24 cellular contexts compared by ENCODE assay signal in genomic region chr17:76333673-76334505, GRCh38. TPM values are rescaled to one million over a fixed set of nuclear protein-coding genes. Genes with fewer than 3 reads are reported as not detected.
DNase-seq lines count a peak whose midpoint lies in the region; ATAC-seq, FAIRE-seq and TF ChIP-seq lines count a peak whose summit lies in the region.
"Had no signal": no experiment of that assay in that cellular context is flagged by ENCODE, and none has a peak within 500 bp of the region (broad histone marks: within the 10 kb centered on the region; RNA-seq: fewer than 3 reads in every experiment).

No MANE protein-coding gene starts in this region.

- FAIRE-seq in astrocyte (lab: Jason Lieb, UNC) = no peak
- FAIRE-seq: D721Med, GM12891, GM18507, H54 had no signal

- no peak for TF ChIP-seq POLR2A in sigmoid colon (IDR thresholded peaks at IDR 0.05)

- no peak overlapping the region for H3K14ac ChIP-seq in mesenchymal stem cell (ENCODE audit: low read length in 2 of 2)

- no peak overlapping the region for H2BK12ac ChIP-seq in mesenchymal stem cell (ENCODE audit: low read length in 2 of 2)

- H3K4ac ChIP-seq in mesenchymal stem cell (ENCODE audit: low read depth in 1 of 2, low read length in 2 of 2) = no peak overlapping the region

- H2BK120ac ChIP-seq in mesenchymal stem cell (ENCODE audit: low read depth, low read length) = no peak overlapping the region

- H3K27ac ChIP-seq in astrocyte (ENCODE audit: low read depth, low read length) (no peak overlapping the region), mesenchymal stem cell (ENCODE audit: low read length, poor library complexity, severe bottlenecking) (no peak overlapping the region), sigmoid colon (no peak overlapping the region), right atrium auricular region (no peak overlapping the region), left lung (peak overlapping the region in 1 of 2 donors; percentile 31)

- no peak overlapping the region for H3K18ac ChIP-seq in mesenchymal stem cell (ENCODE audit: low read depth in 1 of 2, low read length in 2 of 2)

- H3K36me3 ChIP-seq in astrocyte (ENCODE audit: insufficient read depth, low read length) = peaks cover 21% of the 10 kb centered on the region
- peaks cover 10 to 29% of the 10 kb centered on the region in 2 experiments for H3K36me3 ChIP-seq in mesenchymal stem cell (ENCODE audit: control insufficient read depth in 1 of 2, insufficient read depth in 2 of 2, low read depth in 1 of 2, low read length in 2 of 2)
- peaks cover 0 to 34% (median 7%) of the 10 kb centered on the region in 4 donors for H3K36me3 ChIP-seq in sigmoid colon
- H3K36me3 ChIP-seq in right atrium auricular region = peaks cover 30% of the 10 kb centered on the region
- peaks cover 0 to 31% of the 10 kb centered on the region in 2 donors for H3K36me3 ChIP-seq in left lung

- CTCF ChIA-PET in activated CD4-positive, alpha-beta T cell treated with anti-CD3 and anti-CD28 coated beads, Interleukin-2, amount 10 ng/mL, durations not matched to agents 7 days and 5 days (lab: Charles Lee) = interaction anchor here (0.7 to 1.0 kb wide), 3 partner anchors 19 to 287 kb away, joined by 3 to 6 read pairs (median 4); no protein-coding TSS in a partner anchor

- H2BK15ac ChIP-seq in mesenchymal stem cell (ENCODE audit: low read depth, poor library complexity, severe bottlenecking) = peak overlapping the region; percentile 16

- no peak for ATAC-seq in left lung
- ATAC-seq: CD8-positive, alpha-beta T cell had no signal

- no peaks in the 10 kb centered on the region for H3K9me3 Mint-ChIP-seq in activated CD4-positive, alpha-beta T cell treated with anti-CD3 and anti-CD28 coated beads, Interleukin-2, amount 10 ng/mL, durations not matched to agents 7 days and 5 days
- no peaks in the 10 kb centered on the region for H3K9me3 Mint-ChIP-seq in astrocyte (ENCODE audit: unreplicated experiment)
- H3K9me3 Mint-ChIP-seq: CD8-positive, alpha-beta T cell had no signal

- H2BK5ac ChIP-seq in mesenchymal stem cell (ENCODE audit: low read depth, low read length, poor library complexity, severe bottlenecking) = no peak overlapping the region

- no peak overlapping the region for H2AK5ac ChIP-seq in mesenchymal stem cell (ENCODE audit: low read length, severe bottlenecking)

- POLR2A ChIA-PET in activated CD4-positive, alpha-beta T cell treated with anti-CD3 and anti-CD28 coated beads, Interleukin-2, amount 10 ng/mL, durations not matched to agents 7 days and 5 days (lab: Charles Lee) = no interaction called here

- no peak overlapping the region for H3K23ac ChIP-seq in mesenchymal stem cell (ENCODE audit: low read length in 2 of 2)

- H3K79me2 ChIP-seq in astrocyte (ENCODE audit: insufficient read depth, low read length) = peaks cover 42% of the 10 kb centered on the region

- no peaks in the 10 kb centered on the region for H3K27me3 Mint-ChIP-seq in activated CD4-positive, alpha-beta T cell treated with anti-CD3 and anti-CD28 coated beads, Interleukin-2, amount 10 ng/mL, durations not matched to agents 7 days and 5 days
- no peaks in the 10 kb centered on the region for H3K27me3 Mint-ChIP-seq in astrocyte (ENCODE audit: low read depth, unreplicated experiment)

- H3K4me1 Mint-ChIP-seq in activated CD4-positive, alpha-beta T cell treated with anti-CD3 and anti-CD28 coated beads, Interleukin-2, amount 10 ng/mL, durations not matched to agents 7 days and 5 days = peaks cover 3% of the 10 kb centered on the region
- H3K4me1 Mint-ChIP-seq in astrocyte (ENCODE audit: low read depth, unreplicated experiment) = peaks cover 9% of the 10 kb centered on the region

- H3K27me3 ChIP-seq in astrocyte (ENCODE audit: insufficient read depth, low read length) (no peaks in the 10 kb centered on the region), mesenchymal stem cell (ENCODE audit: control insufficient read depth in 1 of 2, insufficient read depth in 1 of 2, low read length in 2 of 2) (no peaks in the 10 kb centered on the region), sigmoid colon (no peaks in the 10 kb centered on the region), right atrium auricular region (no peaks in the 10 kb centered on the region), left lung (no peaks in the 10 kb centered on the region)

- H4K20me1 ChIP-seq in astrocyte (ENCODE audit: insufficient read depth, low read length) = peaks cover 37% of the 10 kb centered on the region

- no peak overlapping the region for H3K4me2 ChIP-seq in astrocyte (ENCODE audit: low read length)
- H3K4me2 ChIP-seq in mesenchymal stem cell (ENCODE audit: low read length, poor library complexity, severe bottlenecking) = no peak overlapping the region

- WGBS in mesenchymal stem cell = 89% methylated on average over 10 of the region's 11 CpGs
- 90 to 93% methylated on average over 11 of the region's 11 CpGs for WGBS in sigmoid colon, 2 donors

- H3K4me3 Mint-ChIP-seq in activated CD4-positive, alpha-beta T cell treated with anti-CD3 and anti-CD28 coated beads, Interleukin-2, amount 10 ng/mL, durations not matched to agents 7 days and 5 days = no peak overlapping the region
- no peak overlapping the region for H3K4me3 Mint-ChIP-seq in astrocyte (ENCODE audit: unreplicated experiment)
- H3K4me3 Mint-ChIP-seq: CD8-positive, alpha-beta T cell had no signal

- DNase-seq in activated CD4-positive, alpha-beta T cell treated with anti-CD3 and anti-CD28 coated beads, Interleukin-2, amount 10 ng/mL, durations not matched to agents 7 days and 5 days = no peak
- DNase-seq in activated CD4-positive, alpha-beta T cell treated with anti-CD3 and anti-CD28 coated beads, Interleukin-2, amount 50 U/mL, for 48 hours = no peak
- DNase-seq in astrocyte (ENCODE audit: low read depth) = no peak
- no peak for DNase-seq in mesenchymal stem cell
- peak; percentile 18 for DNase-seq in sigmoid colon
- DNase-seq in UCSD-AML1 (lab: John Stamatoyannopoulos, UW; ENCODE audit: unreplicated experiment) = no peak
- DNase-seq in right atrium auricular region (ENCODE audit: low spot score) = no peak
- DNase-seq in left lung = no peak
- DNase-seq: CD8-positive, alpha-beta T cell; GDM1; Karpas-422; MM.1S; NCI-H1105; NCI-H1694; NCI-H2107; NCI-H446; NCI-H69; OCI-M1; RPMI8226; SIG-M5 had no signal

- H3K4me3 ChIP-seq in astrocyte (ENCODE audit: insufficient read depth, low read depth, low read length) = no peak overlapping the region
- H3K4me3 ChIP-seq in mesenchymal stem cell (ENCODE audit: insufficient read depth in 1 of 2, low read depth in 1 of 2, low read length in 2 of 2) = no peak overlapping the region
- no peak overlapping the region for H3K4me3 ChIP-seq in sigmoid colon
- H3K4me3 ChIP-seq in right atrium auricular region = no peak overlapping the region
- H3K4me3 ChIP-seq in left lung = no peak overlapping the region

- TF ChIP-seq CTCF in astrocyte (IDR thresholded peaks at IDR 0.05; ENCODE audit: insufficient read depth, low read depth, low read length) (no peak), sigmoid colon (IDR thresholded peaks at IDR 0.05) (no peak), right atrium auricular region (IDR thresholded peaks at IDR 0.05) (no peak), left lung (IDR thresholded peaks at IDR 0.05) (no peak)

- peaks cover 16% of the 10 kb centered on the region for H3K79me1 ChIP-seq in mesenchymal stem cell (replicated peaks; ENCODE audit: low read length, poor library complexity, severe bottlenecking)

- H3K9ac ChIP-seq in astrocyte (ENCODE audit: low read length) = no peak overlapping the region
- no peak overlapping the region for H3K9ac ChIP-seq in mesenchymal stem cell (ENCODE audit: low read length)

- intact Hi-C loops in sigmoid colon (cut with DNase I) = no loop called here
- intact Hi-C loops in left lung (cut with DNase I) = no loop called here

- H3K9me3 ChIP-seq in astrocyte (ENCODE audit: insufficient read depth, low read depth, low read length) = no peaks in the 10 kb centered on the region
- H3K9me3 ChIP-seq in mesenchymal stem cell (ENCODE audit: control insufficient read depth, low read length) = no peaks in the 10 kb centered on the region
- H3K9me3 ChIP-seq in sigmoid colon = no peaks in the 10 kb centered on the region
- H3K9me3 ChIP-seq in right atrium auricular region = no peaks in the 10 kb centered on the region
- no peaks in the 10 kb centered on the region for H3K9me3 ChIP-seq in left lung

- H3K36me3 Mint-ChIP-seq in activated CD4-positive, alpha-beta T cell treated with anti-CD3 and anti-CD28 coated beads, Interleukin-2, amount 10 ng/mL, durations not matched to agents 7 days and 5 days (ENCODE audit: low read depth) = peaks cover 14% of the 10 kb centered on the region
- peaks cover 8% of the 10 kb centered on the region for H3K36me3 Mint-ChIP-seq in astrocyte (ENCODE audit: low read depth, unreplicated experiment)

- no peak overlapping the region for H2AFZ ChIP-seq in astrocyte (ENCODE audit: low read depth, low read length)
- no peak overlapping the region for H2AFZ ChIP-seq in mesenchymal stem cell (ENCODE audit: low read depth, low read length)

- TF ChIP-seq EP300 in sigmoid colon (IDR thresholded peaks at IDR 0.05) = no peak

- H3K27ac Mint-ChIP-seq in activated CD4-positive, alpha-beta T cell treated with anti-CD3 and anti-CD28 coated beads, Interleukin-2, amount 10 ng/mL, durations not matched to agents 7 days and 5 days = peak overlapping the region; percentile 57
- peak overlapping the region; percentile 30 for H3K27ac Mint-ChIP-seq in astrocyte (ENCODE audit: unreplicated experiment)
- H3K27ac Mint-ChIP-seq: CD8-positive, alpha-beta T cell had no signal

- H4K8ac ChIP-seq in mesenchymal stem cell (ENCODE audit: low read length) = no peak overlapping the region

- no peak overlapping the region for H4K91ac ChIP-seq in mesenchymal stem cell (ENCODE audit: low read length)

- H3K4me1 ChIP-seq in astrocyte (ENCODE audit: insufficient read depth, low read length) (no peaks in the 10 kb centered on the region), mesenchymal stem cell (ENCODE audit: control insufficient read depth, insufficient read depth, low read depth, low read length) (peaks cover 4% of the 10 kb centered on the region), sigmoid colon (peaks cover 0 to 10% (median 3%) of the 10 kb centered on the region in 4 donors), right atrium auricular region (no peaks in the 10 kb centered on the region), left lung (peaks cover 0 to 9% of the 10 kb centered on the region in 2 donors)

RNA-seq across cellular contexts. Expression of gene PRPSAP1, which starts 19.8 kb away (rescaled TPM):
- total RNA-seq in activated CD4-positive, alpha-beta T cell treated with anti-CD3 and anti-CD28 coated beads, Interleukin-2, amount 10 ng/mL, durations not matched to agents 7 days and 5 days = 10 to 100 TPM; 58.7 to 63.0 TPM
- total RNA-seq in astrocyte (33.3 and 36.2 TPM in 2 replicates), sigmoid colon (10 to 100 TPM; 39.0 to 70.3 (median 42.3) TPM), right atrium auricular region (10 to 100 TPM; 33.7 to 34.0 TPM), left lung (10 to 100 TPM; 51.2 to 52.8 TPM)
- 20.6 TPM for polyA plus RNA-seq in mesenchymal stem cell (2013, experiment 1 of 2)
- polyA plus RNA-seq in mesenchymal stem cell (2013, experiment 2 of 2) = 19.8 TPM
- polyA plus RNA-seq in sigmoid colon = 10 to 100 TPM; 34.7 to 51.7 (median 35.1) TPM

RNA-seq across cellular contexts. Expression of gene QRICH2, which starts 25.8 kb away (rescaled TPM):
- total RNA-seq in activated CD4-positive, alpha-beta T cell treated with anti-CD3 and anti-CD28 coated beads, Interleukin-2, amount 10 ng/mL, durations not matched to agents 7 days and 5 days = 1 to 10 TPM; 3.6 to 3.7 TPM
- total RNA-seq in astrocyte (2.5 and 3.8 TPM in 2 replicates), sigmoid colon (1 to 10 TPM; 2.0 to 5.0 (median 3.3) TPM), right atrium auricular region (1 to 10 TPM; 1.1 to 1.2 TPM), left lung (1 to 10 TPM; 2.8 to 3.3 TPM)
- 0.57 TPM for polyA plus RNA-seq in mesenchymal stem cell (2013, experiment 1 of 2)
- 0.41 TPM for polyA plus RNA-seq in mesenchymal stem cell (2013, experiment 2 of 2)
- polyA plus RNA-seq in sigmoid colon = 1 to 10 TPM in 2 of 3 donors, under 1 TPM in 1; 0.69 to 3.2 (median 1.8) TPM

RNA-seq across cellular contexts. Expression of gene SPHK1, which starts 50.5 kb away (rescaled TPM):
- total RNA-seq in activated CD4-positive, alpha-beta T cell treated with anti-CD3 and anti-CD28 coated beads, Interleukin-2, amount 10 ng/mL, durations not matched to agents 7 days and 5 days = 1 to 10 TPM; 1.4 to 1.6 TPM
- total RNA-seq in astrocyte (34.8 TPM in 2 replicates), sigmoid colon (1 to 10 TPM; 5.4 to 8.3 (median 7.7) TPM), right atrium auricular region (10 to 100 TPM in 1 of 2 donors, 1 to 10 TPM in 1; 6.4 to 16.8 TPM), left lung (10 to 100 TPM in 1 of 2 donors, 1 to 10 TPM in 1; 6.3 to 35.1 TPM)
- polyA plus RNA-seq in mesenchymal stem cell (2013, experiment 1 of 2) = 5.4 TPM
- polyA plus RNA-seq in mesenchymal stem cell (2013, experiment 2 of 2) = 5.4 TPM
- 1 to 10 TPM; 5.4 to 9.7 (median 5.5) TPM for polyA plus RNA-seq in sigmoid colon
